10 cellular contexts compared by ENCODE assay signal in the genomic region with DNA sequence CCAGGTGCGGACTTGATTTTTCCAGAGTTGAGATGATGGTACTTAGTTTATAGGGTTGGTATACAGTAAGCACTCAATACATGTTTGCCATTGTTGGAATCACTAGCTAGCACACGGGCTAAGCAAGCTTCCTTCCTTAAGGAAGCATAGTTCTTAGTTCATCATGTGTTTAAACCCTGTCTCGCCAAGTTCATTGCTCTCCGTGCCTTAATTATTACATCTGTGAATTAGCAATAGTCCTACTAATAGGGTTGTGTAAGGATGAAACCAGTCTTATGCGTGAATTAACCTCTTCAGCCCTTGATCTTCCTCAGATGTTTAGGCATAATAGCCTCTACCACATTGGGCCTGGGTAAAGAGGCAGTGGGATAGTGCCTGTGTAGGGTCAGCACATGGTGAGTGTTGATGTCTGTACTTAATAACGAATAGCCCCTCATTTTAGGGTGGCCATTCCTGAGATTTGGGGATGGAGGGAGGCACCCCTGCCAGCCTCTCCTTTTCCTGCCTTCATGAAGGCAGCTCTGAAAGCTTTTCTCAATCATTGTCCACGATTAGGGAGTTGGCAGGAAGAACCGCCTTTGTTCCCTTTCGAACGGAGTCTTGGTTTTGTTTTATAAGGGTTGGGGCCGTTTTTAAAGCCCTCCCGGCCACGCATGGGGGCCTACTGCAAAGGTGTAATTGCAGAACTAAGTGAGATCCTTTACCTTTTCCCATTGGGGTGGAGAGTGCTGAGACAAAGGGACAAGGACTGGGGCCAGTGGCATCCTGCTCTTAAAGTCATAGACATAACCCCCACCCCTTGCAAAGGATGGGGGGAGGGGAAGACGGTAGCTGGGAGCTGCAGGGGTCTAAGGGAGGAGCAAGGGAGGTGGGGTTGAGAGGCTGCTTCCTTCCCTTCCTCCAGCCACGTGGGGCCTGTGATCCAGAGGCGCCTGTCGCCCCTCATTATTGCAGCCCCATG. TPM values are rescaled to one million over a fixed set of nuclear protein-coding genes. Genes with fewer than 3 reads are reported as not detected.
A peak's percentile ranks its signal among the peaks of the same experiment; 100 is the strongest.
DNase-seq lines count a peak whose midpoint lies in the region; ATAC-seq and TF ChIP-seq lines count a peak whose summit lies in the region.
"Had no signal": no experiment of that assay in that cellular context is flagged by ENCODE, and none has a peak within 500 bp of the region (broad histone marks: within the 10 kb centered on the region; RNA-seq: fewer than 3 reads in every experiment).

No MANE protein-coding gene starts in this region.

- H3K4me1 ChIP-seq in GM23248 (ENCODE audit: insufficient read depth) (no peaks in the 10 kb centered on the region), mesenchymal stem cell (ENCODE audit: control insufficient read depth, insufficient read depth, low read depth, low read length) (peaks cover 20% of the 10 kb centered on the region)

- H3K36me3 ChIP-seq in GM23248 (ENCODE audit: low read depth) (no peaks in the 10 kb centered on the region), mesenchymal stem cell (ENCODE audit: control insufficient read depth in 1 of 2, insufficient read depth in 2 of 2, low read depth in 1 of 2, low read length in 2 of 2) (no peaks in the 10 kb centered on the region)

- H3K4me2 ChIP-seq in GM23248 (ENCODE audit: unreplicated experiment) (no peak overlapping the region), mesenchymal stem cell (ENCODE audit: low read length, poor library complexity, severe bottlenecking) (peak overlapping the region; percentile 88)

- no peak overlapping the region for H2BK15ac ChIP-seq in mesenchymal stem cell (ENCODE audit: low read depth, poor library complexity, severe bottlenecking)

- peak overlapping the region in 1 of 2 experiments; percentile 9 for H3K23ac ChIP-seq in mesenchymal stem cell (ENCODE audit: low read length in 2 of 2)

- H3K4me3 Mint-ChIP-seq in CD14-positive monocyte, result peak overlapping the region; percentile 92 to 98
- H3K4me3 Mint-ChIP-seq in activated B cell treated with CpG ODN at 0.5 μM for 24 hours, result peak overlapping the region; percentile 86

- intact Hi-C loops in CD14-positive monocyte (cut with micrococcal nuclease), result no loop called here
- intact Hi-C loops in activated B cell treated with CpG ODN at 0.5 μM for 24 hours (cut with micrococcal nuclease), result no loop called here

- peak overlapping the region in 1 of 2 experiments; percentile 18 for H3K18ac ChIP-seq in mesenchymal stem cell (ENCODE audit: low read depth in 1 of 2, low read length in 2 of 2)

- H3K4me1 Mint-ChIP-seq in CD14-positive monocyte (peaks cover 27% of the 10 kb centered on the region), activated B cell treated with CpG ODN at 0.5 μM for 24 hours (peaks cover 17% of the 10 kb centered on the region)

- H3K9me3 Mint-ChIP-seq in CD14-positive monocyte, result no peaks in the 10 kb centered on the region
- H3K9me3 Mint-ChIP-seq in activated B cell treated with CpG ODN at 0.5 μM for 24 hours, result no peaks in the 10 kb centered on the region

- H3K9me3 ChIP-seq in GM23248 (ENCODE audit: low read depth), result no peaks in the 10 kb centered on the region
- H3K9me3 ChIP-seq in mesenchymal stem cell (ENCODE audit: control insufficient read depth, low read length), result no peaks in the 10 kb centered on the region

- H3K14ac ChIP-seq in mesenchymal stem cell (ENCODE audit: low read length in 2 of 2), result no peak overlapping the region

- peak overlapping the region; percentile 59 for H4K8ac ChIP-seq in mesenchymal stem cell (ENCODE audit: low read length)

- peak overlapping the region in 1 of 2 experiments; percentile 20 for H3K4ac ChIP-seq in mesenchymal stem cell (ENCODE audit: low read depth in 1 of 2, low read length in 2 of 2)

- no peaks in the 10 kb centered on the region for H4K20me1 ChIP-seq in GM23248 (ENCODE audit: insufficient read depth)

- 78 to 80% methylated on average over 17 of the region's 17 CpGs for WGBS in GM23248 (ENCODE audit: low coverage in 1 of 2, low lambda C conversion rate in 2 of 2, missing lambda C conversion rate in 2 of 2), 2 experiments
- WGBS in mesenchymal stem cell, result 33% methylated on average over 14 of the region's 17 CpGs

- H3K27ac ChIP-seq in GM23248 (no peak overlapping the region), mesenchymal stem cell (ENCODE audit: low read length, poor library complexity, severe bottlenecking) (no peak overlapping the region)

- H2BK12ac ChIP-seq in mesenchymal stem cell (ENCODE audit: low read length in 2 of 2), result no peak overlapping the region

- H3K9me2 ChIP-seq in GM23248 (ENCODE audit: insufficient read depth), result no peaks in the 10 kb centered on the region

- H2AK5ac ChIP-seq in mesenchymal stem cell (ENCODE audit: low read length, severe bottlenecking), result peak overlapping the region; percentile 33

- no peak overlapping the region for H2BK5ac ChIP-seq in mesenchymal stem cell (ENCODE audit: low read depth, low read length, poor library complexity, severe bottlenecking)

- H2BK120ac ChIP-seq in mesenchymal stem cell (ENCODE audit: low read depth, low read length), result no peak overlapping the region

- no peak overlapping the region for H2AFZ ChIP-seq in GM23248
- H2AFZ ChIP-seq in mesenchymal stem cell (ENCODE audit: low read depth, low read length), result no peak overlapping the region

- peaks cover 22% of the 10 kb centered on the region for H3K79me1 ChIP-seq in mesenchymal stem cell (replicated peaks; ENCODE audit: low read length, poor library complexity, severe bottlenecking)

- TF ChIP-seq CTCF in CD14-positive monocyte (IDR thresholded peaks at IDR 0.05) (no peak), activated B cell treated with CpG ODN at 0.5 μM for 24 hours (IDR thresholded peaks at IDR 0.05) (no peak)

- 0 out of 2 replicates have a peak overlapping the region, but pooled peaks have one; percentile 98 for H3K4me3 ChIP-seq in GM23248
- H3K4me3 ChIP-seq in mesenchymal stem cell (ENCODE audit: insufficient read depth in 1 of 2, low read depth in 1 of 2, low read length in 2 of 2), result peak overlapping the region in 1 of 2 experiments; percentile 95

- CTCF ChIA-PET in activated B cell treated with CpG ODN at 0.5 μM for 24 hours (lab: Charles Lee) (interaction anchor here (2.0 to 2.1 kb wide), 2 partner anchors 14 to 21 kb away, joined by 9 read pairs; a partner anchor contains a TSS), HEK293T (lab: Yijun Ruan, JAX) (interaction anchor here (1.0 to 2.5 kb wide), 3 partner anchors 14 to 98 kb away, joined by 3 to 15 read pairs (median 3); no protein-coding TSS in a partner anchor)

- no peak overlapping the region for H3K9ac ChIP-seq in GM23248
- peak overlapping the region; percentile 90 for H3K9ac ChIP-seq in mesenchymal stem cell (ENCODE audit: low read length)

- no peaks in the 10 kb centered on the region; the same call in 1 of the 2 replicates for H3K79me2 ChIP-seq in GM23248 (ENCODE audit: insufficient read depth)

- POLR2A ChIA-PET in activated B cell treated with CpG ODN at 0.5 μM for 24 hours (lab: Charles Lee) (interaction anchor here (2.7 kb wide), 1 partner anchor 21 kb away, joined by 23 read pairs; a partner anchor contains a TSS), HEK293T (lab: Yijun Ruan, JAX) (interaction anchor here (2.5 to 3.2 kb wide), 2 partner anchors 21 to 83 kb away, joined by 15 to 19 read pairs; a partner anchor contains a TSS)

- H3K27me3 ChIP-seq in GM23248 (replicated peaks; ENCODE audit: insufficient read depth) (no peaks in the 10 kb centered on the region), mesenchymal stem cell (ENCODE audit: control insufficient read depth in 1 of 2, insufficient read depth in 1 of 2, low read length in 2 of 2) (no peaks in the 10 kb centered on the region)

- H3K27me3 Mint-ChIP-seq in CD14-positive monocyte (ENCODE audit: low read depth in 3 of 3), result peaks cover 19 to 25% (median 23%) of the 10 kb centered on the region in 3 donors
- H3K27me3 Mint-ChIP-seq in activated B cell treated with CpG ODN at 0.5 μM for 24 hours, result peaks cover 2% of the 10 kb centered on the region

- no peak overlapping the region for H3K27ac Mint-ChIP-seq in CD14-positive monocyte
- no peak overlapping the region for H3K27ac Mint-ChIP-seq in activated B cell treated with CpG ODN at 0.5 μM for 24 hours

- peak overlapping the region; percentile 34 for H4K91ac ChIP-seq in mesenchymal stem cell (ENCODE audit: low read length)

- ATAC-seq in activated B cell treated with CpG ODN at 0.5 μM for 24 hours (ENCODE audit: low read depth), result no peak
- ATAC-seq: esophagus mucosa had no signal

- no peak for DNase-seq in CD14-positive monocyte (ENCODE audit: low spot score)
- DNase-seq in GM23248, result no peak
- DNase-seq in activated B cell treated with CpG ODN at 0.5 μM for 24 hours, result no peak
- no peak for DNase-seq in mesenchymal stem cell
- no peak for DNase-seq in NCI-H526 (lab: John Stamatoyannopoulos, UW)
- DNase-seq in GM19240 (ENCODE audit: insufficient read length, low spot score), result no peak
- no peak for DNase-seq in HEK293T (ENCODE audit: extremely low spot score)
- no peak for DNase-seq in pons (ENCODE audit: low spot score)
- DNase-seq: NCI-H526 treated with DMSO at 0.1 percent for 48 hours had no signal

- no peaks in the 10 kb centered on the region for H3F3A ChIP-seq in GM23248 (ENCODE audit: insufficient read depth)

- in situ Hi-C loops in GM23248 (cut with MboI), result no loop called here

- H3K36me3 Mint-ChIP-seq in CD14-positive monocyte, result peaks cover 0 to 1% of the 10 kb centered on the region in 2 donors
- H3K36me3 Mint-ChIP-seq in activated B cell treated with CpG ODN at 0.5 μM for 24 hours (ENCODE audit: low read depth), result peaks cover 1% of the 10 kb centered on the region

TF ChIP-seq in HEK293T, 16 proteins besides CTCF, POLR2A, EP300 and RAD21 (continues in another document):
- TF ChIP-seq CTBP1 (IDR thresholded peaks at IDR 0.05; ENCODE audit: borderline replicate concordance), result no peak
- no peak for TF ChIP-seq L3MBTL2 (conservative IDR thresholded peaks at IDR 0.05)

RNA-seq across cellular contexts. Expression of a gene that starts 2.1 kb away (rescaled TPM):
- under 1 TPM in 1 of 2 donors, not detected in 1; 0.39 TPM for polyA plus RNA-seq in CD14-positive monocyte
- 1.5 and 2.0 TPM in 2 replicates for total RNA-seq in GM23248 (2014; rRNA removed; shearing (Covaris generic))
- polyA plus RNA-seq in GM23248 (2016; fragmentation: Nextera tagmentation; extraction: Ambion mirVana), result 0.81 and 0.85 TPM in 2 replicates
- total RNA-seq in activated B cell treated with CpG ODN at 0.5 μM for 24 hours, result 0.20 and 0.32 TPM in 2 replicates
- polyA plus RNA-seq in mesenchymal stem cell (2013, experiment 1 of 2), result 3.1 TPM
- 2.9 TPM for polyA plus RNA-seq in mesenchymal stem cell (2013, experiment 2 of 2)

RNA-seq across cellular contexts. Expression of a gene that starts 21.0 kb away (rescaled TPM):
- polyA plus RNA-seq in CD14-positive monocyte (100 to 1,000 TPM; 120 to 133 TPM), GM23248 (2016; fragmentation: Nextera tagmentation; extraction: Ambion mirVana) (68.8 and 72.5 TPM in 2 replicates)
- 32.0 and 37.0 TPM in 2 replicates for total RNA-seq in GM23248 (2014; rRNA removed; shearing (Covaris generic))
- total RNA-seq in activated B cell treated with CpG ODN at 0.5 μM for 24 hours, result 35.5 and 37.9 TPM in 2 replicates
- polyA plus RNA-seq in mesenchymal stem cell (2013, experiment 1 of 2), result 75.5 TPM
- 79.7 TPM for polyA plus RNA-seq in mesenchymal stem cell (2013, experiment 2 of 2)

RNA-seq across cellular contexts. Expression of a gene that starts 55.5 kb away (rescaled TPM):
- polyA plus RNA-seq in CD14-positive monocyte (100 to 1,000 TPM; 118 to 130 TPM), GM23248 (2016; fragmentation: Nextera tagmentation; extraction: Ambion mirVana) (77.4 and 82.8 TPM in 2 replicates)
- 91.3 and 94.8 TPM in 2 replicates for total RNA-seq in GM23248 (2014; rRNA removed; shearing (Covaris generic))
- total RNA-seq in activated B cell treated with CpG ODN at 0.5 μM for 24 hours, result 97.4 and 98.1 TPM in 2 replicates
- 75.9 TPM for polyA plus RNA-seq in mesenchymal stem cell (2013, experiment 1 of 2)
- 76.3 TPM for polyA plus RNA-seq in mesenchymal stem cell (2013, experiment 2 of 2)
